8 cellular contexts compared by ENCODE assay signal in genomic region chr11:64245797-64246623, GRCh38. TPM values are rescaled to one million over a fixed set of nuclear protein-coding genes. Genes with fewer than 3 reads are reported as not detected.
DNase-seq lines count a peak whose midpoint lies in the region; ATAC-seq and TF ChIP-seq lines count a peak whose summit lies in the region.

No MANE protein-coding gene starts in this region.

- ATAC-seq in left colon (peak; percentile 2), GM21737 (IDR thresholded peaks at IDR 0.05; ENCODE audit: unreplicated experiment) (no peak), GM19455 (IDR thresholded peaks at IDR 0.05; ENCODE audit: unreplicated experiment) (no peak)

- H3K4me2 ChIP-seq in mammary epithelial cell (ENCODE audit: insufficient read depth, low read depth, low read length): peak overlapping the region; percentile 86

- BruUV-seq in Calu3 (replicated peaks; lab: Mats Ljungman, UMichigan): TSS peak; percentile 47
- BruUV-seq in mammary epithelial cell (replicated peaks; lab: Mats Ljungman, UMichigan): TSS peak; percentile 67

- dilution Hi-C loops in mammary epithelial cell (cut with HindIII; ENCODE audit: low sequenced_read_pairs): no loop called here

- no peaks in the 10 kb centered on the region for H3K27me3 Mint-ChIP-seq in Calu3 (ENCODE audit: unreplicated experiment)

- in situ Hi-C loops in mammary epithelial cell (cut with MboI; ENCODE audit: low sequenced_read_pairs in 2 of 2): no loop called here

- peaks cover 7% of the 10 kb centered on the region for H3K36me3 ChIP-seq in mammary epithelial cell (ENCODE audit: insufficient read depth, low read length)

- WGBS in mammary epithelial cell (ENCODE audit: low coverage, missing lambda C conversion rate): 0% methylated on average over 13 of the region's 47 CpGs

- peak overlapping the region; percentile 96 for H3K4me3 Mint-ChIP-seq in Calu3 (ENCODE audit: low read depth, unreplicated experiment)

- no peaks in the 10 kb centered on the region for H3K9me3 ChIP-seq in mammary epithelial cell (replicated peaks; ENCODE audit: insufficient read depth, low read length)

- no peaks in the 10 kb centered on the region for H3K9me3 Mint-ChIP-seq in Calu3 (ENCODE audit: low read depth, unreplicated experiment)

- H3K27me3 ChIP-seq in mammary epithelial cell (ENCODE audit: insufficient read depth, low read length): no peaks in the 10 kb centered on the region

- peak overlapping the region; percentile 79 to 84 (median 82) for H3K4me3 ChIP-seq in mammary epithelial cell (replicated peaks in 1 of 3; ENCODE audit: insufficient read depth in 1 of 3, low read depth in 2 of 3, low read length in 3 of 3)

- TF ChIP-seq CTCF in Calu3 (IDR thresholded peaks at IDR 0.05; ENCODE audit: unreplicated experiment): no peak
- TF ChIP-seq CTCF in VCaP (conservative IDR thresholded peaks at IDR 0.05): no peak
- TF ChIP-seq CTCF in mammary epithelial cell (conservative IDR thresholded peaks at IDR 0.05 in 1 of 2, IDR thresholded peaks at IDR 0.05 in 1 of 2; ENCODE audit: extremely low read depth in 1 of 2, insufficient read depth in 1 of 2, low read depth in 1 of 2, low read length in 2 of 2): no peak

- intact Hi-C loops in Calu3 (cut with micrococcal nuclease; ENCODE audit: unreplicated experiment): loop anchor here (10.0 kb wide), 1 partner anchor 59 kb away; the partner anchor contains the start of genes CATSPERZ and ESRRA
- intact Hi-C loops in mammary epithelial cell (cut with micrococcal nuclease): loop anchor here (1.0 kb wide), 1 partner anchor 23 kb away; no protein-coding TSS in a partner anchor
- intact Hi-C loops in left colon (cut with DNase I, micrococcal nuclease): no loop called here

- H3K36me3 Mint-ChIP-seq in Calu3 (ENCODE audit: insufficient read depth, unreplicated experiment): peaks cover 95% of the 10 kb centered on the region

- peak overlapping the region; percentile 82 for H3K27ac Mint-ChIP-seq in Calu3 (ENCODE audit: unreplicated experiment)

- CTCF ChIA-PET in Calu3 (lab: Charles Lee): interaction anchor here (0.7 to 1.9 kb wide), 5 partner anchors 9 to 71 kb away, joined by 3 to 11 read pairs (median 4); partner anchors contain the start of gene TRMT112
- CTCF ChIA-PET in mammary epithelial cell (lab: Charles Lee; ENCODE audit: low non-redundant PET): interaction anchor here (0.6 to 0.7 kb wide), 3 partner anchors 13 to 54 kb away, joined by 4 to 6 read pairs (median 4); partner anchors contain the start of gene CATSPERZ

- H3K4me1 ChIP-seq in mammary epithelial cell (ENCODE audit: insufficient read depth, low read length): peaks cover 40% of the 10 kb centered on the region

- H3K4me1 Mint-ChIP-seq in Calu3 (ENCODE audit: low read depth, unreplicated experiment): peaks cover 28% of the 10 kb centered on the region

- H3K79me2 ChIP-seq in mammary epithelial cell (ENCODE audit: insufficient read depth, low read length): peaks cover 48% of the 10 kb centered on the region

- no peak overlapping the region for H2AFZ ChIP-seq in mammary epithelial cell (ENCODE audit: low read depth, low read length)

- H3K27ac ChIP-seq in VCaP (peak overlapping the region; percentile 95), mammary epithelial cell (ENCODE audit: insufficient read depth, low read depth, low read length) (peak overlapping the region; percentile 77)

- H3K9ac ChIP-seq in mammary epithelial cell (ENCODE audit: insufficient read depth, low read length): peak overlapping the region; percentile 76

- H4K20me1 ChIP-seq in mammary epithelial cell (ENCODE audit: insufficient read depth, low read length): no peaks in the 10 kb centered on the region

- peak; percentile 95 for DNase-seq in Calu3
- DNase-seq in Kasumi-1 (lab: John Stamatoyannopoulos, UW): peak; percentile 35 to 49
- peak; percentile 97 for DNase-seq in mammary epithelial cell
- peak; percentile 76 to 86 for DNase-seq in left colon
- DNase-seq in stimulated activated CD4-positive, alpha-beta T cell treated with anti-CD3 and anti-CD28 coated beads, Interleukin-4, amount 100 ng/mL, for 1 hour: peak; percentile 86

RNA-seq across cellular contexts. Expression of gene PPP1R14B, which starts 0.7 kb away (rescaled TPM):
- total RNA-seq in Calu3 (2022) (276 and 334 TPM in 2 replicates), mammary epithelial cell (100 to 1,000 TPM; 118 to 362 TPM), left colon (100 to 1,000 TPM in 1 of 2 donors, 10 to 100 TPM in 1; 96.2 to 147 TPM)
- 265 TPM for polyA plus RNA-seq in mammary epithelial cell
- polyA minus RNA-seq in mammary epithelial cell: 190 TPM

RNA-seq across cellular contexts. Expression of gene FKBP2, which starts 5.1 kb away (rescaled TPM):
- 87.4 and 91.3 TPM in 2 replicates for total RNA-seq in Calu3 (2022)
- total RNA-seq in mammary epithelial cell: 10 to 100 TPM; 15.5 to 59.6 TPM
- polyA plus RNA-seq in mammary epithelial cell: 55.7 TPM
- 56.6 TPM for polyA minus RNA-seq in mammary epithelial cell
- total RNA-seq in left colon: 100 to 1,000 TPM in 1 of 2 donors, 10 to 100 TPM in 1; 78.5 to 104 TPM

RNA-seq across cellular contexts. Expression of gene PLCB3, which starts 5.3 kb away (rescaled TPM):
- total RNA-seq in Calu3 (2022) (35.9 and 39.5 TPM in 2 replicates), mammary epithelial cell (10 to 100 TPM; 48.5 to 67.9 TPM), left colon (10 to 100 TPM; 69.9 to 92.2 TPM)
- polyA plus RNA-seq in mammary epithelial cell: 42.2 TPM
- 78.5 TPM for polyA minus RNA-seq in mammary epithelial cell

RNA-seq across cellular contexts. Expression of gene VEGFB, which starts 11.6 kb away (rescaled TPM):
- total RNA-seq in Calu3 (2022) (88.8 and 91.5 TPM in 2 replicates), mammary epithelial cell (10 to 100 TPM; 13.0 to 82.7 TPM), left colon (10 to 100 TPM; 40.8 to 68.8 TPM)
- polyA plus RNA-seq in mammary epithelial cell: 20.4 TPM
- 69.9 TPM for polyA minus RNA-seq in mammary epithelial cell

RNA-seq across cellular contexts. Expression of gene DNAJC4, which starts 15.7 kb away (rescaled TPM):
- total RNA-seq in Calu3 (2022) (26.6 and 28.0 TPM in 2 replicates), mammary epithelial cell (10 to 100 TPM; 10.2 to 15.6 TPM), left colon (10 to 100 TPM; 54.8 to 60.6 TPM)
- polyA plus RNA-seq in mammary epithelial cell: 10.9 TPM
- polyA minus RNA-seq in mammary epithelial cell: 3.1 TPM

Comparison
In these comparisons a context has a peak if more than half of its experiments do, and no peak if none do; other contexts are left out.
1. DNase-seq: peak in every context shown above with its lines; median percentile 97 in mammary epithelial cell; 95 in Calu3; 86 in stimulated activated CD4-positive, alpha-beta T cell treated with anti-CD3 and anti-CD28 coated beads, Interleukin-4, amount 100 ng/mL, for 1 hour; 81 in left colon; 42 in Kasumi-1.
2. intact Hi-C loops: an anchor here in Calu3 (10.0 kb wide) and mammary epithelial cell (1.0 kb wide); none called in left colon.